16 cellular contexts compared by ENCODE assay signal in genomic region chr16:72291121-72291520, GRCh38.
DNase-seq lines count a peak whose midpoint lies in the region; ATAC-seq and TF ChIP-seq lines count a peak whose summit lies in the region.
"Had no signal": no experiment of that assay in that cellular context is flagged by ENCODE, and none has a peak within 500 bp of the region (broad histone marks: within the 10 kb centered on the region; RNA-seq: fewer than 3 reads in every experiment).

No MANE protein-coding gene starts in this region.

- H3K4me3 Mint-ChIP-seq in mesothelial cell of epicardium, result no peak overlapping the region
- H3K4me3 Mint-ChIP-seq: activated T-helper 17 cell treated with anti-CD3 and anti-CD28 coated beads, Interleukin-2, amount 50 U/mL, for 72 hours; central memory CD8-positive, alpha-beta T cell had no signal

- H3K27ac ChIP-seq in ACC112 (ENCODE audit: low read depth, low read length), result peak overlapping the region; percentile 99
- H3K27ac ChIP-seq in PC-3 (ENCODE audit: low read length), result peak overlapping the region; percentile 68
- H3K27ac ChIP-seq: ovary had no signal

- H3K27me3 ChIP-seq in ACC112 (ENCODE audit: insufficient read depth, low read length), result no peaks in the 10 kb centered on the region
- no peaks in the 10 kb centered on the region for H3K27me3 ChIP-seq in PC-3 (ENCODE audit: low read length)
- H3K27me3 ChIP-seq: gastrocnemius medialis, ovary, testis had no signal

- CTCF ChIA-PET in PC-3 (lab: Charles Lee), result no interaction called here

- H3K9ac ChIP-seq in PC-3 (ENCODE audit: low read length), result no peak overlapping the region

- intact Hi-C loops in PC-3 (cut with micrococcal nuclease), result no loop called here

- no peaks in the 10 kb centered on the region for H3K79me2 ChIP-seq in ACC112 (ENCODE audit: control insufficient read depth, insufficient read depth, low read length, unreplicated experiment)
- no peaks in the 10 kb centered on the region for H3K79me2 ChIP-seq in PC-3 (ENCODE audit: low read length)

- H3K9me3 ChIP-seq in PC-3 (ENCODE audit: low read length), result no peaks in the 10 kb centered on the region
- H3K9me3 ChIP-seq: gastrocnemius medialis, ovary, testis had no signal

- no peak for DNase-seq in PC-3
- DNase-seq in choroid plexus epithelial cell (ENCODE audit: low read depth), result peak; percentile 60
- DNase-seq in mesothelial cell of epicardium (ENCODE audit: low spot score in 2 of 2, unreplicated experiment in 2 of 2), result no peak
- no peak for DNase-seq in occipital lobe (lab: John Stamatoyannopoulos, UW)
- DNase-seq in GDM1 (lab: John Stamatoyannopoulos, UW), result no peak
- DNase-seq in HuH-7 (ENCODE audit: low spot score), result no peak
- DNase-seq in COR-L47 (lab: John Stamatoyannopoulos, UW), result no peak
- DNase-seq: activated CD4-positive, alpha-beta T cell treated with anti-CD3 and anti-CD28 coated beads for 48 hours; gastrocnemius medialis; NCI-H1105; NCI-H774; ovary; testis had no signal

- no peaks in the 10 kb centered on the region for H3K36me3 Mint-ChIP-seq in mesothelial cell of epicardium

- H3K9me2 ChIP-seq in PC-3 (replicated peaks; ENCODE audit: low read length), result no peaks in the 10 kb centered on the region

- H3K27me3 Mint-ChIP-seq in mesothelial cell of epicardium (ENCODE audit: low read depth), result no peaks in the 10 kb centered on the region
- H3K27me3 Mint-ChIP-seq: activated T-helper 17 cell treated with anti-CD3 and anti-CD28 coated beads, Interleukin-2, amount 50 U/mL, for 72 hours; central memory CD8-positive, alpha-beta T cell had no signal

- no TSS peak for BruUV-seq in PC-3 (replicated peaks; lab: Mats Ljungman, UMichigan)

- H2AFZ ChIP-seq in ACC112 (ENCODE audit: low read length, unreplicated experiment) (peak overlapping the region; percentile 42), PC-3 (ENCODE audit: low read length) (no peak overlapping the region)

- H4K20me1 ChIP-seq in PC-3 (ENCODE audit: low read length), result no peaks in the 10 kb centered on the region

- no peak for TF ChIP-seq CTCF in PC-3 (conservative IDR thresholded peaks at IDR 0.05; ENCODE audit: low read depth, low read length)
- no peak for TF ChIP-seq CTCF in choroid plexus epithelial cell (conservative IDR thresholded peaks at IDR 0.05; ENCODE audit: low read depth, low read length)
- TF ChIP-seq CTCF in mesothelial cell of epicardium (IDR thresholded peaks at IDR 0.05; ENCODE audit: unreplicated experiment), result no peak

- no peaks in the 10 kb centered on the region for H3K4me1 Mint-ChIP-seq in mesothelial cell of epicardium
- H3K4me1 Mint-ChIP-seq: activated T-helper 17 cell treated with anti-CD3 and anti-CD28 coated beads, Interleukin-2, amount 50 U/mL, for 72 hours; central memory CD8-positive, alpha-beta T cell had no signal

- peak overlapping the region; percentile 72 for H3K4me2 ChIP-seq in PC-3 (ENCODE audit: low read length)

- POLR2A ChIA-PET in PC-3 (lab: Charles Lee; ENCODE audit: unreplicated experiment), result no interaction called here

- H3K36me3 ChIP-seq in ACC112 (ENCODE audit: insufficient read depth, low read length), result no peaks in the 10 kb centered on the region
- no peaks in the 10 kb centered on the region for H3K36me3 ChIP-seq in PC-3 (ENCODE audit: low read depth, low read length)
- H3K36me3 ChIP-seq: gastrocnemius medialis, ovary had no signal

- H3K27ac Mint-ChIP-seq in mesothelial cell of epicardium, result peak overlapping the region; percentile 3
- H3K27ac Mint-ChIP-seq: activated T-helper 17 cell treated with anti-CD3 and anti-CD28 coated beads, Interleukin-2, amount 50 U/mL, for 72 hours had no signal

- peaks cover 13% of the 10 kb centered on the region for H3F3A ChIP-seq in PC-3 (ENCODE audit: low read length, unreplicated experiment)

- H3K4me1 ChIP-seq in ACC112 (ENCODE audit: control insufficient read depth, insufficient read depth, low read length, unreplicated experiment), result peaks cover 34% of the 10 kb centered on the region
- peaks cover 25% of the 10 kb centered on the region for H3K4me1 ChIP-seq in PC-3 (ENCODE audit: insufficient read depth, low read length)
- H3K4me1 ChIP-seq: gastrocnemius medialis, testis had no signal

- peak; percentile 41 for ATAC-seq in PC-3
- ATAC-seq: activated T-helper 17 cell treated with anti-CD3 and anti-CD28 coated beads, Interleukin-2, amount 50 U/mL, for 72 hours had no signal

- H3K9me3 Mint-ChIP-seq in mesothelial cell of epicardium, result no peaks in the 10 kb centered on the region
- H3K9me3 Mint-ChIP-seq: activated T-helper 17 cell treated with anti-CD3 and anti-CD28 coated beads, Interleukin-2, amount 50 U/mL, for 72 hours; central memory CD8-positive, alpha-beta T cell had no signal

- H3K4me3 ChIP-seq in ACC112 (ENCODE audit: low read depth, low read length) (peak overlapping the region; percentile 41), PC-3 (ENCODE audit: low read length) (0 out of 2 replicates have a peak overlapping the region, but pooled peaks have one; percentile 28), choroid plexus epithelial cell (ENCODE audit: low read depth, low read length) (no peak overlapping the region)
- H3K4me3 ChIP-seq: gastrocnemius medialis, ovary, testis had no signal
